In genomic region chr14:102221026-102221425, GRCh38 we compare ENCODE assay signal across 15 cellular contexts.
DNase-seq lines count a peak whose midpoint lies in the region; FAIRE-seq and TF ChIP-seq lines count a peak whose summit lies in the region.
"Had no signal": no experiment of that assay in that cellular context is flagged by ENCODE, and none has a peak within 500 bp of the region (broad histone marks: within the 10 kb centered on the region; RNA-seq: fewer than 3 reads in every experiment).

No MANE protein-coding gene starts in this region.

- peak overlapping the region; percentile 9 for H3K27ac ChIP-seq in astrocyte (ENCODE audit: low read depth, low read length)
- H3K27ac ChIP-seq in mesenchymal stem cell (ENCODE audit: low read length, poor library complexity, severe bottlenecking) = no peak overlapping the region
- H3K27ac ChIP-seq: parathyroid adenoma had no signal

- peak; percentile 51 for DNase-seq in activated CD4-positive, alpha-beta memory T cell treated with anti-CD3 and anti-CD28 coated beads for 36 hours
- DNase-seq in activated CD4-positive, alpha-beta memory T cell treated with anti-CD3 and anti-CD28 coated beads, Interleukin-2, amount 10 ng/mL, durations not matched to agents 7 days and 5 days = no peak
- DNase-seq in HFFc6 (peak; percentile 52), astrocyte (ENCODE audit: low read depth) (no peak), mesenchymal stem cell (peak; percentile 43), NCI-H82 treated with DMSO at 0.1 percent for 48 hours (lab: John Stamatoyannopoulos, UW; ENCODE audit: unreplicated experiment) (no peak), NCI-H510A treated with DMSO at 0.1 percent for 48 hours (lab: John Stamatoyannopoulos, UW) (no peak)
- DNase-seq in stimulated activated CD4-positive, alpha-beta T cell treated with anti-CD3 and anti-CD28 coated beads, Interleukin-4, amount 100 ng/mL, for 1 hour = no peak
- DNase-seq: cerebellar nuclear complex, midbrain, NCI-H1417, NCI-H446 had no signal

- POLR2A ChIA-PET in activated CD4-positive, alpha-beta memory T cell treated with anti-CD3 and anti-CD28 coated beads for 36 hours (lab: Charles Lee) = no interaction called here
- POLR2A ChIA-PET in activated CD4-positive, alpha-beta memory T cell treated with anti-CD3 and anti-CD28 coated beads, Interleukin-2, amount 10 ng/mL, durations not matched to agents 7 days and 5 days (lab: Charles Lee) = no interaction called here

- H3K79me1 ChIP-seq in mesenchymal stem cell (replicated peaks; ENCODE audit: low read length, poor library complexity, severe bottlenecking) = peaks cover 44% of the 10 kb centered on the region

- CTCF ChIA-PET in activated CD4-positive, alpha-beta memory T cell treated with anti-CD3 and anti-CD28 coated beads for 36 hours (lab: Charles Lee) = interaction anchor here (1.0 kb wide), 1 partner anchor 93 kb away, joined by 3 read pairs; no protein-coding TSS in a partner anchor
- CTCF ChIA-PET in activated CD4-positive, alpha-beta memory T cell treated with anti-CD3 and anti-CD28 coated beads, Interleukin-2, amount 10 ng/mL, durations not matched to agents 7 days and 5 days (lab: Charles Lee) = interaction anchor here (0.6 to 1.1 kb wide), 3 partner anchors 77 to 638 kb away, joined by 3 to 4 read pairs (median 3); no protein-coding TSS in a partner anchor

- WGBS in mesenchymal stem cell = 54% methylated on average over 7 of the region's 7 CpGs

- no peak overlapping the region for H2BK12ac ChIP-seq in mesenchymal stem cell (ENCODE audit: low read length in 2 of 2)

- H3K4me1 ChIP-seq in astrocyte (ENCODE audit: insufficient read depth, low read length) = peaks cover 13% of the 10 kb centered on the region
- H3K4me1 ChIP-seq in mesenchymal stem cell (ENCODE audit: control insufficient read depth, insufficient read depth, low read depth, low read length) = peaks cover 21% of the 10 kb centered on the region
- H3K4me1 ChIP-seq: parathyroid adenoma had no signal

- H4K20me1 ChIP-seq in astrocyte (ENCODE audit: insufficient read depth, low read length) = peaks cover 7% of the 10 kb centered on the region

- no peak overlapping the region for H4K91ac ChIP-seq in mesenchymal stem cell (ENCODE audit: low read length)

- H3K36me3 Mint-ChIP-seq in activated CD4-positive, alpha-beta memory T cell treated with anti-CD3 and anti-CD28 coated beads for 36 hours = peaks cover 3% of the 10 kb centered on the region
- H3K36me3 Mint-ChIP-seq in activated CD4-positive, alpha-beta memory T cell treated with anti-CD3 and anti-CD28 coated beads, Interleukin-2, amount 10 ng/mL, durations not matched to agents 7 days and 5 days (ENCODE audit: low read depth) = no peaks in the 10 kb centered on the region
- H3K36me3 Mint-ChIP-seq in HFFc6 (ENCODE audit: low read depth) (peaks cover 26% of the 10 kb centered on the region), astrocyte (ENCODE audit: low read depth, unreplicated experiment) (peaks cover 20% of the 10 kb centered on the region)
- H3K36me3 Mint-ChIP-seq: activated naive CD8-positive, alpha-beta T cell had no signal

- no peaks in the 10 kb centered on the region for H3K27me3 ChIP-seq in astrocyte (ENCODE audit: insufficient read depth, low read length)
- H3K27me3 ChIP-seq in mesenchymal stem cell (ENCODE audit: control insufficient read depth in 1 of 2, insufficient read depth in 1 of 2, low read length in 2 of 2) = no peaks in the 10 kb centered on the region

- no peak overlapping the region for H3K14ac ChIP-seq in mesenchymal stem cell (ENCODE audit: low read length in 2 of 2)

- intact Hi-C loops in activated CD4-positive, alpha-beta memory T cell treated with anti-CD3 and anti-CD28 coated beads for 36 hours (cut with micrococcal nuclease) = no loop called here

- no peak overlapping the region for H3K4me3 Mint-ChIP-seq in activated CD4-positive, alpha-beta memory T cell treated with anti-CD3 and anti-CD28 coated beads for 36 hours
- H3K4me3 Mint-ChIP-seq in activated CD4-positive, alpha-beta memory T cell treated with anti-CD3 and anti-CD28 coated beads, Interleukin-2, amount 10 ng/mL, durations not matched to agents 7 days and 5 days = no peak overlapping the region
- H3K4me3 Mint-ChIP-seq in HFFc6 (peak overlapping the region; percentile 53), astrocyte (ENCODE audit: unreplicated experiment) (no peak overlapping the region)
- H3K4me3 Mint-ChIP-seq: activated naive CD8-positive, alpha-beta T cell had no signal

- peak overlapping the region; percentile 12 for H4K8ac ChIP-seq in mesenchymal stem cell (ENCODE audit: low read length)

- peak overlapping the region; percentile 72 for H3K4me2 ChIP-seq in astrocyte (ENCODE audit: low read length)
- H3K4me2 ChIP-seq in mesenchymal stem cell (ENCODE audit: low read length, poor library complexity, severe bottlenecking) = no peak overlapping the region
- H3K4me2 ChIP-seq: smooth muscle cell had no signal

- H3K4me3 ChIP-seq in astrocyte (ENCODE audit: insufficient read depth, low read depth, low read length) = no peak overlapping the region
- H3K4me3 ChIP-seq in mesenchymal stem cell (ENCODE audit: insufficient read depth in 1 of 2, low read depth in 1 of 2, low read length in 2 of 2) = no peak overlapping the region
- H3K4me3 ChIP-seq: smooth muscle cell had no signal

- H2AK5ac ChIP-seq in mesenchymal stem cell (ENCODE audit: low read length, severe bottlenecking) = no peak overlapping the region

- peaks cover 22% of the 10 kb centered on the region for H3K4me1 Mint-ChIP-seq in activated CD4-positive, alpha-beta memory T cell treated with anti-CD3 and anti-CD28 coated beads for 36 hours (ENCODE audit: low read depth)
- peaks cover 16% of the 10 kb centered on the region for H3K4me1 Mint-ChIP-seq in activated CD4-positive, alpha-beta memory T cell treated with anti-CD3 and anti-CD28 coated beads, Interleukin-2, amount 10 ng/mL, durations not matched to agents 7 days and 5 days
- peaks cover 12% of the 10 kb centered on the region for H3K4me1 Mint-ChIP-seq in HFFc6 (ENCODE audit: low read depth)
- peaks cover 8% of the 10 kb centered on the region for H3K4me1 Mint-ChIP-seq in astrocyte (ENCODE audit: low read depth, unreplicated experiment)

- no peak for FAIRE-seq in astrocyte (lab: Jason Lieb, UNC)

- H3K23ac ChIP-seq in mesenchymal stem cell (ENCODE audit: low read length in 2 of 2) = no peak overlapping the region

- no peak overlapping the region for H3K4ac ChIP-seq in mesenchymal stem cell (ENCODE audit: low read depth in 1 of 2, low read length in 2 of 2)

- H3K9ac ChIP-seq in astrocyte (ENCODE audit: low read length) = peak overlapping the region; percentile 40
- peak overlapping the region; percentile 26 for H3K9ac ChIP-seq in mesenchymal stem cell (ENCODE audit: low read length)
- H3K9ac ChIP-seq: parathyroid adenoma had no signal

- no peak overlapping the region for H2BK15ac ChIP-seq in mesenchymal stem cell (ENCODE audit: low read depth, poor library complexity, severe bottlenecking)

- peak overlapping the region in 1 of 2 experiments; percentile 18 for H3K18ac ChIP-seq in mesenchymal stem cell (ENCODE audit: low read depth in 1 of 2, low read length in 2 of 2)

- TF ChIP-seq CTCF in HFFc6 (IDR thresholded peaks at IDR 0.05) (no peak), astrocyte (IDR thresholded peaks at IDR 0.05; ENCODE audit: insufficient read depth, low read depth, low read length) (no peak)

- peaks cover 34% of the 10 kb centered on the region for H3K79me2 ChIP-seq in astrocyte (ENCODE audit: insufficient read depth, low read length)

- H2AFZ ChIP-seq in astrocyte (ENCODE audit: low read depth, low read length) (no peak overlapping the region), mesenchymal stem cell (ENCODE audit: low read depth, low read length) (no peak overlapping the region)
- H2AFZ ChIP-seq: parathyroid adenoma had no signal

- H3K9me3 ChIP-seq in astrocyte (ENCODE audit: insufficient read depth, low read depth, low read length) (no peaks in the 10 kb centered on the region), mesenchymal stem cell (ENCODE audit: control insufficient read depth, low read length) (no peaks in the 10 kb centered on the region)

- H3K27ac Mint-ChIP-seq in activated CD4-positive, alpha-beta memory T cell treated with anti-CD3 and anti-CD28 coated beads for 36 hours = peak overlapping the region; percentile 45
- H3K27ac Mint-ChIP-seq in activated CD4-positive, alpha-beta memory T cell treated with anti-CD3 and anti-CD28 coated beads, Interleukin-2, amount 10 ng/mL, durations not matched to agents 7 days and 5 days = no peak overlapping the region
- H3K27ac Mint-ChIP-seq in HFFc6 = peak overlapping the region; percentile 91
- H3K27ac Mint-ChIP-seq in astrocyte (ENCODE audit: unreplicated experiment) = no peak overlapping the region

- no peaks in the 10 kb centered on the region for H3K9me3 Mint-ChIP-seq in activated CD4-positive, alpha-beta memory T cell treated with anti-CD3 and anti-CD28 coated beads for 36 hours
- H3K9me3 Mint-ChIP-seq in activated CD4-positive, alpha-beta memory T cell treated with anti-CD3 and anti-CD28 coated beads, Interleukin-2, amount 10 ng/mL, durations not matched to agents 7 days and 5 days = no peaks in the 10 kb centered on the region
- no peaks in the 10 kb centered on the region for H3K9me3 Mint-ChIP-seq in HFFc6
- peaks cover 5% of the 10 kb centered on the region for H3K9me3 Mint-ChIP-seq in astrocyte (ENCODE audit: unreplicated experiment)

- H3K27me3 Mint-ChIP-seq in activated CD4-positive, alpha-beta memory T cell treated with anti-CD3 and anti-CD28 coated beads for 36 hours = no peaks in the 10 kb centered on the region
- no peaks in the 10 kb centered on the region for H3K27me3 Mint-ChIP-seq in activated CD4-positive, alpha-beta memory T cell treated with anti-CD3 and anti-CD28 coated beads, Interleukin-2, amount 10 ng/mL, durations not matched to agents 7 days and 5 days
- H3K27me3 Mint-ChIP-seq in HFFc6 (ENCODE audit: insufficient read depth) (peaks cover 7% of the 10 kb centered on the region; the same call in 1 of the 2 replicates), astrocyte (ENCODE audit: low read depth, unreplicated experiment) (no peaks in the 10 kb centered on the region)
- H3K27me3 Mint-ChIP-seq: activated naive CD8-positive, alpha-beta T cell had no signal

- H3K36me3 ChIP-seq in astrocyte (ENCODE audit: insufficient read depth, low read length) = peaks cover 3% of the 10 kb centered on the region
- H3K36me3 ChIP-seq in mesenchymal stem cell (ENCODE audit: control insufficient read depth in 1 of 2, insufficient read depth in 2 of 2, low read depth in 1 of 2, low read length in 2 of 2) = peaks cover 12 to 50% of the 10 kb centered on the region in 2 experiments

- H2BK5ac ChIP-seq in mesenchymal stem cell (ENCODE audit: low read depth, low read length, poor library complexity, severe bottlenecking) = no peak overlapping the region

- no peak overlapping the region for H2BK120ac ChIP-seq in mesenchymal stem cell (ENCODE audit: low read depth, low read length)

Comparison
In these comparisons a context has a peak if more than half of its experiments do, and no peak if none do; other contexts are left out.
1. DNase-seq: peak in activated CD4-positive, alpha-beta memory T cell treated with anti-CD3 and anti-CD28 coated beads for 36 hours (single experiment), HFFc6 (single experiment) and mesenchymal stem cell (single experiment); none in activated CD4-positive, alpha-beta memory T cell treated with anti-CD3 and anti-CD28 coated beads, Interleukin-2, amount 10 ng/mL, durations not matched to agents 7 days and 5 days (single experiment), astrocyte (single experiment), NCI-H82 treated with DMSO at 0.1 percent for 48 hours (single experiment), stimulated activated CD4-positive, alpha-beta T cell treated with anti-CD3 and anti-CD28 coated beads, Interleukin-4, amount 100 ng/mL, for 1 hour (single experiment) and NCI-H510A treated with DMSO at 0.1 percent for 48 hours (single experiment).
2. H3K27ac Mint-ChIP-seq: peak in activated CD4-positive, alpha-beta memory T cell treated with anti-CD3 and anti-CD28 coated beads for 36 hours (single experiment) and HFFc6 (single experiment); none in activated CD4-positive, alpha-beta memory T cell treated with anti-CD3 and anti-CD28 coated beads, Interleukin-2, amount 10 ng/mL, durations not matched to agents 7 days and 5 days (single experiment) and astrocyte (single experiment).